Comparison of ENCODE assay signal across 8 cellular contexts in genomic region chr7:80918909-80919721, GRCh38. TPM values are rescaled to one million over a fixed set of nuclear protein-coding genes. Genes with fewer than 3 reads are reported as not detected.
A peak's percentile ranks its signal among the peaks of the same experiment; 100 is the strongest.
DNase-seq lines count a peak whose midpoint lies in the region; ATAC-seq and TF ChIP-seq lines count a peak whose summit lies in the region.

SEMA3C (minus strand) TSS chr7:80919051; CDS start chr7:80916781, 2,270 bp downstream.

- ATAC-seq in GM18519 (IDR thresholded peaks at IDR 0.05; ENCODE audit: low FRiP score, unreplicated experiment), result peak; percentile 56
- peak; percentile 81 for ATAC-seq in HG03432 (IDR thresholded peaks at IDR 0.05; ENCODE audit: unreplicated experiment)
- peak; percentile 99 to 100 for ATAC-seq in right cardiac atrium

- peak within 1 kb of the TSS; percentile 77 for H3K9ac ChIP-seq in trophoblast cell (ENCODE audit: low read length)

- no peak within 1 kb of the TSS for H3K4ac ChIP-seq in trophoblast cell (ENCODE audit: low read depth, low read length)

- H3K14ac ChIP-seq in trophoblast cell (ENCODE audit: low read length), result no peak within 1 kb of the TSS

- in situ Hi-C loops in astrocyte of the cerebellum (cut with HindIII; ENCODE audit: low sequenced_read_pairs), result loop anchor here (25.0 kb wide), 1 partner anchor 518 kb away; no protein-coding TSS in a partner anchor

- H4K8ac ChIP-seq in trophoblast cell (ENCODE audit: low read depth, low read length), result peak within 1 kb of the TSS; percentile 8

- no peak within 1 kb of the TSS for H2AK5ac ChIP-seq in trophoblast cell (ENCODE audit: low read length)

- peaks cover 2 to 4% of the 10 kb centered on the region in 2 experiments for H3K36me3 ChIP-seq in trophoblast cell (ENCODE audit: control insufficient read depth in 1 of 2, insufficient read depth in 2 of 2, low read length in 2 of 2)

- TF ChIP-seq CTCF in astrocyte of the cerebellum (IDR thresholded peaks at IDR 0.05; ENCODE audit: low read depth, low read length, missing control alignments), result no peak

- peak within 1 kb of the TSS; percentile 46 for H4K91ac ChIP-seq in trophoblast cell (ENCODE audit: low read depth, low read length)

- H3K23ac ChIP-seq in trophoblast cell (ENCODE audit: low read length), result no peak within 1 kb of the TSS

- H3K79me2 ChIP-seq in trophoblast cell (ENCODE audit: control insufficient read depth, insufficient read depth, low read length, poor library complexity), result no peaks in the 10 kb centered on the region

- WGBS in right cardiac atrium, result 4% methylated on average over 71 of the region's 71 CpGs
- no CpG with 5 or more reads among the region's 71 CpGs for WGBS in trophoblast cell (ENCODE audit: extremely low coverage, insufficient coverage, insufficient read length)

- no peak within 1 kb of the TSS for H4K12ac ChIP-seq in trophoblast cell (ENCODE audit: low read depth, low read length)

- H2BK5ac ChIP-seq in trophoblast cell (ENCODE audit: low read depth, low read length, poor library complexity), result peak within 1 kb of the TSS; percentile 42

- no peaks in the 10 kb centered on the region for H3K9me3 ChIP-seq in right cardiac atrium (ENCODE audit: control insufficient read depth, low read length)
- no peaks in the 10 kb centered on the region for H3K9me3 ChIP-seq in trophoblast cell (ENCODE audit: insufficient read depth, low read depth, low read length)

- peak within 1 kb of the TSS; percentile 84 for H3K4me2 ChIP-seq in trophoblast cell (ENCODE audit: low read length)

- H3K27ac ChIP-seq in right cardiac atrium (ENCODE audit: low read length) (peak within 1 kb of the TSS; percentile 66), trophoblast cell (ENCODE audit: low read depth, low read length) (peak within 1 kb of the TSS; percentile 84)

- H2BK120ac ChIP-seq in trophoblast cell (ENCODE audit: insufficient read depth, low read length, poor library complexity), result peak within 1 kb of the TSS; percentile 40

- H3K27me3 ChIP-seq in right cardiac atrium (ENCODE audit: control insufficient read depth, insufficient read depth) (no peaks in the 10 kb centered on the region), trophoblast cell (ENCODE audit: insufficient read depth, low read length) (no peaks in the 10 kb centered on the region)

- intact Hi-C loops in right cardiac atrium (cut with DNase I), result loop anchor here in 2 of 4 donors (10.0 kb wide), 2 partner anchors 336 to 546 kb away; no protein-coding TSS in a partner anchor

- H3K4me1 ChIP-seq in right cardiac atrium (ENCODE audit: control insufficient read depth, insufficient read depth, low read length) (no peaks in the 10 kb centered on the region), trophoblast cell (ENCODE audit: control insufficient read depth in 1 of 2, insufficient read depth in 2 of 2, low read length in 2 of 2) (peaks cover 0 to 9% of the 10 kb centered on the region in 2 experiments)

- H2BK12ac ChIP-seq in trophoblast cell (ENCODE audit: low read length), result peak within 1 kb of the TSS; percentile 5

- H3K79me1 ChIP-seq in trophoblast cell (ENCODE audit: low read length), result peaks cover 6% of the 10 kb centered on the region

- H3K18ac ChIP-seq in trophoblast cell (ENCODE audit: low read length), result no peak within 1 kb of the TSS

- H2AFZ ChIP-seq in trophoblast cell (ENCODE audit: insufficient read depth, low read length, poor library complexity), result peak within 1 kb of the TSS; percentile 17

- H3K4me3 ChIP-seq in astrocyte of the cerebellum (ENCODE audit: low read depth, low read length), result peak within 1 kb of the TSS; percentile 90
- H3K4me3 ChIP-seq in right cardiac atrium (ENCODE audit: low read length), result peak within 1 kb of the TSS; percentile 94
- peak within 1 kb of the TSS; percentile 72 for H3K4me3 ChIP-seq in trophoblast cell (ENCODE audit: low read depth, low read length)

- peak; percentile 96 for DNase-seq in AG08396 (ENCODE audit: low spot score)
- DNase-seq in NCI-H82 (lab: John Stamatoyannopoulos, UW), result peak; percentile 93
- peak; percentile 91 for DNase-seq in astrocyte of the cerebellum (ENCODE audit: low read depth)
- DNase-seq in right cardiac atrium, result peak; percentile 92 to 97 (median 96)
- DNase-seq in trophoblast cell, result peak; percentile 97
- DNase-seq in activated gamma-delta T cell (lab: John Stamatoyannopoulos, UW), result no peak

RNA-seq across cellular contexts. Expression of gene SEMA3C, which starts in this region (rescaled TPM):
- total RNA-seq in right cardiac atrium, result 10 to 100 TPM; 32.9 to 42.3 (median 41.0) TPM
- 10.1 TPM for polyA plus RNA-seq in right cardiac atrium
- 53.7 and 55.6 TPM in 2 replicates for polyA plus RNA-seq in trophoblast cell (2013)
